8 cellular contexts compared by ENCODE assay signal in genomic region chr3:132416807-132417694, GRCh38. TPM values are rescaled to one million over a fixed set of nuclear protein-coding genes. Genes with fewer than 3 reads are reported as not detected.
A peak's percentile ranks its signal among the peaks of the same experiment; 100 is the strongest.
DNase-seq lines count a peak whose midpoint lies in the region; ATAC-seq and TF ChIP-seq lines count a peak whose summit lies in the region.

A gene with protein sequence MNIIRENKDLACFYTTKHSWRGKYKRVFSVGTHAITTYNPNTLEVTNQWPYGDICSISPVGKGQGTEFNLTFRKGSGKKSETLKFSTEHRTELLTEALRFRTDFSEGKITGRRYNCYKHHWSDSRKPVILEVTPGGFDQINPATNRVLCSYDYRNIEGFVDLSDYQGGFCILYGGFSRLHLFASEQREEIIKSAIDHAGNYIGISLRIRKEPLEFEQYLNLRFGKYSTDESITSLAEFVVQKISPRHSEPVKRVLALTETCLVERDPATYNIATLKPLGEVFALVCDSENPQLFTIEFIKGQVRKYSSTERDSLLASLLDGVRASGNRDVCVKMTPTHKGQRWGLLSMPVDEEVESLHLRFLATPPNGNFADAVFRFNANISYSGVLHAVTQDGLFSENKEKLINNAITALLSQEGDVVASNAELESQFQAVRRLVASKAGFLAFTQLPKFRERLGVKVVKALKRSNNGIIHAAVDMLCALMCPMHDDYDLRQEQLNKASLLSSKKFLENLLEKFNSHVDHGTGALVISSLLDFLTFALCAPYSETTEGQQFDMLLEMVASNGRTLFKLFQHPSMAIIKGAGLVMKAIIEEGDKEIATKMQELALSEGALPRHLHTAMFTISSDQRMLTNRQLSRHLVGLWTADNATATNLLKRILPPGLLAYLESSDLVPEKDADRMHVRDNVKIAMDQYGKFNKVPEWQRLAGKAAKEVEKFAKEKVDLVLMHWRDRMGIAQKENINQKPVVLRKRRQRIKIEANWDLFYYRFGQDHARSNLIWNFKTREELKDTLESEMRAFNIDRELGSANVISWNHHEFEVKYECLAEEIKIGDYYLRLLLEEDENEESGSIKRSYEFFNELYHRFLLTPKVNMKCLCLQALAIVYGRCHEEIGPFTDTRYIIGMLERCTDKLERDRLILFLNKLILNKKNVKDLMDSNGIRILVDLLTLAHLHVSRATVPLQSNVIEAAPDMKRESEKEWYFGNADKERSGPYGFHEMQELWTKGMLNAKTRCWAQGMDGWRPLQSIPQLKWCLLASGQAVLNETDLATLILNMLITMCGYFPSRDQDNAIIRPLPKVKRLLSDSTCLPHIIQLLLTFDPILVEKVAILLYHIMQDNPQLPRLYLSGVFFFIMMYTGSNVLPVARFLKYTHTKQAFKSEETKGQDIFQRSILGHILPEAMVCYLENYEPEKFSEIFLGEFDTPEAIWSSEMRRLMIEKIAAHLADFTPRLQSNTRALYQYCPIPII (N-terminal part only) (plus strand): TSS chr3:132417502. CDS start chr3:132434551, 17,049 bp downstream.

- intact Hi-C loops in T-helper 1 cell treated with Interleukin-12 subunit alpha and Interleukin-12 subunit beta and Interleukin-4 antibody, amounts not matched to agents 30 ng/mL and 1 ng/mL, for 36 hours (cut with micrococcal nuclease), result loop anchor here (1.0 to 10.0 kb wide), 12 partner anchors 65 to 1670 kb away; partner anchors contain the start of genes ASTE1, CDV3, CPNE4 and NEK11
- intact Hi-C loops in left ventricle myocardium inferior (cut with micrococcal nuclease), result no loop called here
- intact Hi-C loops in posterior vena cava (cut with DNase I), result no loop called here

- TF ChIP-seq CTCF in left ventricle myocardium inferior (IDR thresholded peaks at IDR 0.05; ENCODE audit: borderline replicate concordance) (no peak), upper lobe of left lung (IDR thresholded peaks at IDR 0.05) (no peak)

- peak; percentile 82 for ATAC-seq in HG02884 (IDR thresholded peaks at IDR 0.05; ENCODE audit: unreplicated experiment)
- peak; percentile 98 for ATAC-seq in upper lobe of left lung (ENCODE audit: low FRiP score in 2 of 2)

- H3K9me3 ChIP-seq in left ventricle myocardium inferior (replicated peaks) (no peaks in the 10 kb centered on the region), upper lobe of left lung (no peaks in the 10 kb centered on the region)

- TF ChIP-seq POLR2A in GM15510 (IDR thresholded peaks at IDR 0.05; ENCODE audit: borderline replicate concordance, extremely low read depth, insufficient read length) (peak; percentile 68), upper lobe of left lung (IDR thresholded peaks at IDR 0.05) (peak in 2 of 4 donors; percentile 41 to 79)

- 1 to 2% methylated on average over 48 to 54 of the region's 63 CpGs for WGBS in upper lobe of left lung, 2 donors

- peaks cover 45% of the 10 kb centered on the region for H3K4me1 ChIP-seq in left ventricle myocardium inferior
- peaks cover 17 to 30% (median 19%) of the 10 kb centered on the region in 4 donors for H3K4me1 ChIP-seq in upper lobe of left lung

- no peak for TF ChIP-seq EP300 in upper lobe of left lung (IDR thresholded peaks at IDR 0.05)

- H3K27ac ChIP-seq in left ventricle myocardium inferior (replicated peaks) (peak within 1 kb of the TSS; percentile 94), upper lobe of left lung (peak within 1 kb of the TSS; percentile 89 to 96 (median 92))

- H3K4me3 ChIP-seq in left ventricle myocardium inferior (peak within 1 kb of the TSS; percentile 99), upper lobe of left lung (peak within 1 kb of the TSS; percentile 80 to 99 (median 92))

- H3K36me3 ChIP-seq in left ventricle myocardium inferior, result peaks cover 8% of the 10 kb centered on the region
- no peaks in the 10 kb centered on the region for H3K36me3 ChIP-seq in upper lobe of left lung

- DNase-seq in NCI-H146 treated with DMSO at 0.1 percent for 48 hours (lab: John Stamatoyannopoulos, UW; ENCODE audit: unreplicated experiment) (peak; percentile 97), amniotic stem cell (lab: John Stamatoyannopoulos, UW) (peak; percentile 92), left ventricle myocardium inferior (peak; percentile 95), posterior vena cava (ENCODE audit: low spot score) (peak; percentile 98), upper lobe of left lung (peak; percentile 93 to 96)

- H3K27me3 ChIP-seq in left ventricle myocardium inferior (ENCODE audit: low read depth), result no peaks in the 10 kb centered on the region
- no peaks in the 10 kb centered on the region for H3K27me3 ChIP-seq in upper lobe of left lung

RNA-seq across cellular contexts. Expression of the gene that starts here (rescaled TPM):
- 35.4 TPM in 2 replicates for total RNA-seq in T-helper 1 cell treated with Interleukin-12 subunit alpha and Interleukin-12 subunit beta and Interleukin-4 antibody, amounts not matched to agents 30 ng/mL and 1 ng/mL, for 36 hours
- 31.0 TPM for total RNA-seq in left ventricle myocardium inferior
- total RNA-seq in posterior vena cava, result 10 to 100 TPM; 53.3 to 58.4 TPM
- total RNA-seq in upper lobe of left lung, result 10 to 100 TPM; 29.1 to 54.9 (median 35.1) TPM

Comparison
In these comparisons a context has a peak if more than half of its experiments do, and no peak if none do; other contexts are left out.
1. Peak in every context shown above with its lines: DNase-seq, ATAC-seq, H3K4me3 ChIP-seq and H3K27ac ChIP-seq.